Comparison of ENCODE assay signal across 8 cellular contexts in the genomic region with DNA sequence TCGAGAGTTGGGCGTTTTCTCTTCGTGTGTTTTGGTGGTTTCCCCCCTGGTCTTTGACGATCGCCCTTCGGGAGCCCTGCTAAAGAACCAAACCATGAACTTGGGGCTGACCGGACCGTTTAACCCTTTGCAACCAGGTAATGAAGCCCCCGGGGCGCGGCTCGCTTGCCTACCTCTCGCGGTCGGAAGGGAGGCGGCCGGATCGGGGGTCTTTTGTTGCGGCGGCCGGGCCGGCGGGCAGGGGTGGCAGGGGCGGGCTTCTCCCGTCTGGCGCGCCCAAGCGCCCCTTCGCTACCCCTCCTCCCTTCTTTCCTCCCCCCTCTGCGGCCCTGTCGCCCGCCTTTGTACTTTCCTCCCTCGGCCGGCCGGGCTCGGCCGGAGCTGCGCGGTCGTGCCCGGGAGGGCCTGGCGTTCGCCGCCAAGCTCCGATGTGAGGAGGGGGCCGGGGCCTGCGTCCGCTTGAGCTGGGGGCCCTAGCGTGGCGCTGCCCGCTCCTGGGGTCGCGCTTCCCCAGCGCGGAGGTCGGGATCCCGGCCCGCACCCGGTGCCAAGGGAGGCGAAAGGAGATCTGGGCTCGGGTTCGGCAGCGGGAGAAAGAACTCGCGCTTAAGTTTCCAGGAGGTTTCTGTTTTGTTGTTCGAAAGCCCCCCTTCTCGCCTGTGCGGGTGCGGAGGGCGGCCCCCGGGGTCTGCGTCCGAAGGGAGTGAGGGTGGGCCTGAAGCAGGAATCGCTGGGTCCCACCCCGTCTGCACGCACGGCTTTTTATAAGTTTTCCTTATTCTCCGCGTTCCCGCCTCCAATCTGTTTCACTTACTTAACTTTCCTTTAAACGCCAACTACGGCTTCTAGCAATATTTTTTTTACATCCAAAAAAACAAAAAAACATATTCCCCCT.
DNase-seq lines count a peak whose midpoint lies in the region; ATAC-seq lines count a peak whose summit lies in the region.

No MANE protein-coding gene starts in this region.

- H3K4me1 Mint-ChIP-seq in activated naive CD8-positive, alpha-beta T cell treated with anti-CD3 and anti-CD28 coated beads, Interleukin-2, amount 50 U/mL, for 24 hours, result peaks cover 14% of the 10 kb centered on the region
- H3K4me1 Mint-ChIP-seq in stimulated activated memory B cell treated with anti-CD40 and anti-IgM and Interleukin-4, amounts not matched to agents 10 μg/mL and 1 μg/mL and 100 μg/mL, for 72 hours, result peaks cover 8% of the 10 kb centered on the region

- H3K4me3 Mint-ChIP-seq in activated naive CD8-positive, alpha-beta T cell treated with anti-CD3 and anti-CD28 coated beads, Interleukin-2, amount 50 U/mL, for 24 hours, result peak overlapping the region; percentile 86
- peak overlapping the region; percentile 86 for H3K4me3 Mint-ChIP-seq in stimulated activated memory B cell treated with anti-CD40 and anti-IgM and Interleukin-4, amounts not matched to agents 10 μg/mL and 1 μg/mL and 100 μg/mL, for 72 hours

- H3K4me3 ChIP-seq in iPS-18c (ENCODE audit: insufficient read depth, low read depth, low read length), result peak overlapping the region; percentile 87

- H3K9me3 Mint-ChIP-seq in activated naive CD8-positive, alpha-beta T cell treated with anti-CD3 and anti-CD28 coated beads, Interleukin-2, amount 50 U/mL, for 24 hours, result no peaks in the 10 kb centered on the region
- H3K9me3 Mint-ChIP-seq in stimulated activated memory B cell treated with anti-CD40 and anti-IgM and Interleukin-4, amounts not matched to agents 10 μg/mL and 1 μg/mL and 100 μg/mL, for 72 hours, result no peaks in the 10 kb centered on the region

- no peak overlapping the region for H3K27ac Mint-ChIP-seq in activated naive CD8-positive, alpha-beta T cell treated with anti-CD3 and anti-CD28 coated beads, Interleukin-2, amount 50 U/mL, for 24 hours
- peak overlapping the region; percentile 30 for H3K27ac Mint-ChIP-seq in stimulated activated memory B cell treated with anti-CD40 and anti-IgM and Interleukin-4, amounts not matched to agents 10 μg/mL and 1 μg/mL and 100 μg/mL, for 72 hours

- ATAC-seq in HG03175 (IDR thresholded peaks at IDR 0.05; ENCODE audit: unreplicated experiment), result peak; percentile 22
- ATAC-seq in activated naive CD8-positive, alpha-beta T cell treated with anti-CD3 and anti-CD28 coated beads, Interleukin-2, amount 50 U/mL, for 24 hours, result no peak
- peak; percentile 26 for ATAC-seq in stimulated activated memory B cell treated with anti-CD40 and anti-IgM and Interleukin-4, amounts not matched to agents 10 μg/mL and 1 μg/mL and 100 μg/mL, for 72 hours
- no peak for ATAC-seq in HG02884 (IDR thresholded peaks at IDR 0.05; ENCODE audit: unreplicated experiment)
- no peak for ATAC-seq in GM18858 (IDR thresholded peaks at IDR 0.05; ENCODE audit: unreplicated experiment)

- H3K27me3 Mint-ChIP-seq in activated naive CD8-positive, alpha-beta T cell treated with anti-CD3 and anti-CD28 coated beads, Interleukin-2, amount 50 U/mL, for 24 hours, result peaks cover 42% of the 10 kb centered on the region
- H3K27me3 Mint-ChIP-seq in stimulated activated memory B cell treated with anti-CD40 and anti-IgM and Interleukin-4, amounts not matched to agents 10 μg/mL and 1 μg/mL and 100 μg/mL, for 72 hours, result peaks cover 34% of the 10 kb centered on the region

- no peaks in the 10 kb centered on the region for H3K36me3 Mint-ChIP-seq in activated naive CD8-positive, alpha-beta T cell treated with anti-CD3 and anti-CD28 coated beads, Interleukin-2, amount 50 U/mL, for 24 hours (ENCODE audit: low read depth)
- no peaks in the 10 kb centered on the region for H3K36me3 Mint-ChIP-seq in stimulated activated memory B cell treated with anti-CD40 and anti-IgM and Interleukin-4, amounts not matched to agents 10 μg/mL and 1 μg/mL and 100 μg/mL, for 72 hours

- DNase-seq in ELF-1 (ENCODE audit: low read depth, low spot score), result peak; percentile 60
- peak; percentile 12 for DNase-seq in activated naive CD8-positive, alpha-beta T cell treated with anti-CD3 and anti-CD28 coated beads, Interleukin-2, amount 50 U/mL, for 24 hours
- DNase-seq in SIG-M5 (lab: John Stamatoyannopoulos, UW), result no peak

- no peaks in the 10 kb centered on the region for H3K9me3 ChIP-seq in iPS-18c (ENCODE audit: control insufficient read depth, insufficient read depth, low read length)

Comparison
In these comparisons a context has a peak if more than half of its experiments do, and no peak if none do; other contexts are left out.
1. ATAC-seq: peak in HG03175 (single experiment) and stimulated activated memory B cell treated with anti-CD40 and anti-IgM and Interleukin-4, amounts not matched to agents 10 μg/mL and 1 μg/mL and 100 μg/mL, for 72 hours (single experiment); none in activated naive CD8-positive, alpha-beta T cell treated with anti-CD3 and anti-CD28 coated beads, Interleukin-2, amount 50 U/mL, for 24 hours (single experiment), HG02884 (single experiment) and GM18858 (single experiment).